Comparison of ENCODE assay signal across 2 cellular contexts in genomic region chr16:29606669-29607427, GRCh38.
TF ChIP-seq lines count a peak whose summit lies in the region.

No MANE protein-coding gene starts in this region.

TF ChIP-seq in HEK293, 187 proteins besides CTCF, POLR2A, EP300 and RAD21:
- TF ChIP-seq ZNF366 (tag by site-specific recombination; conservative IDR thresholded peaks at IDR 0.05), result 0 out of 2 replicates have a peak, but pooled peaks have one; percentile 23
- peak; percentile 17; the same call in 1 of the 2 replicates for TF ChIP-seq ZFHX2 (tag by site-specific recombination; conservative IDR thresholded peaks at IDR 0.05)

TF ChIP-seq in GM12878, 131 proteins besides CTCF, POLR2A, EP300 and RAD21:
- peak in 1 of 2 experiments; percentile 59; a peak in 1 of 4 replicates for TF ChIP-seq BHLHE40 (IDR thresholded peaks at IDR 0.05; ENCODE audit: borderline replicate concordance in 1 of 2, low read depth in 2 of 2, low read length in 1 of 2)
- peak; percentile 21; the same call in 1 of the 2 replicates for TF ChIP-seq EED (IDR thresholded peaks at IDR 0.05; ENCODE audit: low read depth)
- TF ChIP-seq SMARCA5 (IDR thresholded peaks at IDR 0.05), result peak; percentile 32; the same call in 1 of the 2 replicates
- TF ChIP-seq SPI1 (IDR thresholded peaks at IDR 0.05; ENCODE audit: borderline replicate concordance, insufficient read depth, low read depth, low read length), result 0 out of 2 replicates have a peak, but pooled peaks have one; percentile 2
- TF ChIP-seq MEF2B (IDR thresholded peaks at IDR 0.05; ENCODE audit: partially characterized antibody, poor library complexity, severe bottlenecking), result peak; percentile 48
- TF ChIP-seq HDGF (IDR thresholded peaks at IDR 0.05), result 0 out of 2 replicates have a peak, but pooled peaks have one; percentile 27
TF ChIP-seq in GM12878: peak in this region for 6; not testable (repeated sequence) for 125.
